ENCODE assay signal across 8 cellular contexts in the genomic region with DNA sequence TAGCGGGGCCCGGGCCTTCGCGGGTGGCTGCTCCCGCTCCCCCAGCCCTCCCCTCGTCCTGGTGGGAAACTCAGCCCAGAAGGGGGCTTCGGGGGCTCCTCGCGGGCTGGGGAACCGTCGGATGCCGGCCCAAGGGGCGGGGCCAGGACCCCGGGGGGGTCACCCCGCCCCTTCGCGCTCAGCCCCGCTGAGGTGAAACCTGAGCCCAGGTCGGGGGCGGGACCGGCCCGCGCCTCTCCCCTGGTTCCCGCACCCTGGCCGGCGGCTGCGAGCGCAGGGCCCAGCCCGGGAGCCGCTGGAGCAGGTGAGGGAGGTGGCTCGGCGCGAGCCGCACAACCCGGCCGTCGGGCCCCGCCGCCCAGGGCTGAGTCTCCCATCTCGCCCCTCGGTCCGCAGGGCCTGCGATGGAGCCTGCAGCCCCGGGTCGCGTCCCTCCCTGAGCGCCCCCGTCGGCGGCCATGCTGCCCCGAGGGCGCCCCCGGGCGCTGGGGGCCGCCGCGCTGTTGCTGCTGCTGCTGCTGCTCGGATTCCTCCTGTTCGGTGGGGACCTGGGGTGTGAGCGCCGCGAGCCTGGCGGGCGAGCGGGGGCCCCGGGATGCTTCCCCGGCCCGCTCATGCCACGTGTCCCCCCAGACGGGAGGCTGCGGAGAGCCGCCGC. TPM values are rescaled to one million over a fixed set of nuclear protein-coding genes. Genes with fewer than 3 reads are reported as not detected.
DNase-seq lines count a peak whose midpoint lies in the region; FAIRE-seq and TF ChIP-seq lines count a peak whose summit lies in the region.

A gene (plus strand): TSS at position 232 of the 658 bp plus-strand sequence. CDS start 227 bp downstream, at position 459.

- peaks cover 0 to 24% of the 10 kb centered on the region in 2 donors for H3K4me1 ChIP-seq in kidney (ENCODE audit: control insufficient read depth in 1 of 2, insufficient read depth in 1 of 2, low read depth in 1 of 2, low read length in 2 of 2)
- H3K4me1 ChIP-seq in thyroid gland = peaks cover 21 to 37% of the 10 kb centered on the region in 2 donors

- peak within 1 kb of the TSS in 1 of 2 donors; percentile 73 for H3K9ac ChIP-seq in kidney (ENCODE audit: low read length in 2 of 2)

- intact Hi-C loops in kidney (cut with DNase I) = no loop called here
- intact Hi-C loops in thyroid gland (cut with DNase I) = no loop called here

- FAIRE-seq in kidney (lab: Jason Lieb, UNC) = no peak

- DNase-seq in COLO668 (lab: John Stamatoyannopoulos, UW; ENCODE audit: unreplicated experiment) (peak; percentile 91), LNCaP clone FGC (ENCODE audit: low read depth) (no peak), activated gamma-delta T cell (lab: John Stamatoyannopoulos, UW) (peak; percentile 32), kidney (peak; percentile 87), thyroid gland (peak; percentile 84 to 86), EL (no peak), MV-4-11 (lab: John Stamatoyannopoulos, UW) (no peak), brain microvascular endothelial cell (no peak)

- H3K4me3 ChIP-seq in LNCaP clone FGC (ENCODE audit: low read depth, low read length) (peak within 1 kb of the TSS; percentile 52), kidney (ENCODE audit: low read length in 2 of 2) (peak within 1 kb of the TSS; percentile 50 to 57), thyroid gland (replicated peaks in 1 of 3) (peak within 1 kb of the TSS in 2 of 3 donors; percentile 57 to 59), brain microvascular endothelial cell (ENCODE audit: low read depth, low read length) (no peak within 1 kb of the TSS)

- 1% methylated on average over 23 of the region's 73 CpGs; no CpG with 5 or more reads in 1 of the 2 donors for whole genome bisulfite sequencing in thyroid gland, 2 donors

- TF ChIP-seq CTCF in LNCaP clone FGC (IDR thresholded peaks at IDR 0.05; ENCODE audit: control insufficient read depth, extremely low read depth, insufficient read depth) (0 out of 2 replicates have a peak, but pooled peaks have one; percentile 7), kidney (IDR thresholded peaks at IDR 0.05; ENCODE audit: borderline replicate concordance, extremely low read depth, insufficient read depth) (no peak), thyroid gland (IDR thresholded peaks at IDR 0.05) (no peak), brain microvascular endothelial cell (IDR thresholded peaks at IDR 0.05; ENCODE audit: low read depth, low read length, missing control alignments) (no peak)

- in situ Hi-C loops in brain microvascular endothelial cell (cut with HindIII; ENCODE audit: low pct_ligation_motif_present, low sequenced_read_pairs) = no loop called here

- H3K36me3 ChIP-seq in kidney (ENCODE audit: control insufficient read depth in 1 of 2, insufficient read depth in 2 of 2, low read length in 2 of 2) (no peaks in the 10 kb centered on the region), thyroid gland (no peaks in the 10 kb centered on the region), brain microvascular endothelial cell (replicated peaks) (no peaks in the 10 kb centered on the region)

- H3K27me3 ChIP-seq in thyroid gland (no peaks in the 10 kb centered on the region), brain microvascular endothelial cell (replicated peaks) (peaks cover 32% of the 10 kb centered on the region)

- H3K27ac ChIP-seq in kidney (ENCODE audit: low read depth in 2 of 2, low read length in 2 of 2) (peak within 1 kb of the TSS; percentile 71 to 94), thyroid gland (peak within 1 kb of the TSS; percentile 96 to 97 (median 97)), brain microvascular endothelial cell (no peak within 1 kb of the TSS)

- no peak for TF ChIP-seq POLR2A in thyroid gland (IDR thresholded peaks at IDR 0.05)

- no peaks in the 10 kb centered on the region for H3K9me3 ChIP-seq in kidney (ENCODE audit: control insufficient read depth in 1 of 2, low read length in 2 of 2)
- H3K9me3 ChIP-seq in thyroid gland = no peaks in the 10 kb centered on the region

RNA-seq across cellular contexts. Expression of the gene that starts here (rescaled TPM):
- total RNA-seq in kidney (13.1 TPM), thyroid gland (10 to 100 TPM; 11.2 to 19.0 (median 14.1) TPM)
- 29.8 TPM for polyA plus RNA-seq in kidney (ENCODE audit: insufficient read depth, low read depth, low replicate concordance)

Comparison
In these comparisons a context has a peak if more than half of its experiments do, and no peak if none do; other contexts are left out.
1. DNase-seq: peak in COLO668 (single experiment), activated gamma-delta T cell (single experiment), kidney (single experiment) and thyroid gland (2 of 2); none in LNCaP clone FGC (single experiment), EL (single experiment), MV-4-11 (single experiment) and brain microvascular endothelial cell (single experiment).